Comparison of ENCODE assay signal across 8 cellular contexts in genomic region chr4:2536193-2537010, GRCh38. TPM values are rescaled to one million over a fixed set of nuclear protein-coding genes. Genes with fewer than 3 reads are reported as not detected.
A peak's percentile ranks its signal among the peaks of the same experiment; 100 is the strongest.
DNase-seq lines count a peak whose midpoint lies in the region; ATAC-seq and TF ChIP-seq lines count a peak whose summit lies in the region.

Gene FAM193A (plus strand): TSS chr4:2536647. CDS start chr4:2536916, 269 bp downstream.

- H3K4me3 ChIP-seq in Jurkat, Clone E6-1 (ENCODE audit: low read length): peak within 1 kb of the TSS; percentile 88
- peak within 1 kb of the TSS; percentile 82 for H3K4me3 ChIP-seq in PC-3 (ENCODE audit: low read length)
- H3K4me3 ChIP-seq in mucosa of descending colon: peak within 1 kb of the TSS; percentile 72

- no peaks in the 10 kb centered on the region for H3F3A ChIP-seq in PC-3 (ENCODE audit: low read length, unreplicated experiment)

- H3K9ac ChIP-seq in PC-3 (ENCODE audit: low read length): peak within 1 kb of the TSS; percentile 94

- H4K20me1 ChIP-seq in PC-3 (ENCODE audit: low read length): peaks cover 7% of the 10 kb centered on the region

- no peaks in the 10 kb centered on the region for H3K9me2 ChIP-seq in PC-3 (replicated peaks; ENCODE audit: low read length)

- intact Hi-C loops in PC-3 (cut with micrococcal nuclease) (loop anchor here (5.0 kb wide), 1 partner anchor 69 kb away; the partner anchor contains the start of gene RNF4), mucosa of descending colon (cut with DNase I, micrococcal nuclease) (no loop called here)

- H3K36me3 ChIP-seq in PC-3 (ENCODE audit: low read depth, low read length) (no peaks in the 10 kb centered on the region), mucosa of descending colon (ENCODE audit: low read depth) (no peaks in the 10 kb centered on the region)

- peak; percentile 89 for ATAC-seq in GM21717 (IDR thresholded peaks at IDR 0.05; ENCODE audit: unreplicated experiment)
- peak; percentile 93 for ATAC-seq in PC-3
- peak; percentile 95 for ATAC-seq in mucosa of descending colon

- H3K4me1 ChIP-seq in PC-3 (ENCODE audit: insufficient read depth, low read length) (peaks cover 7% of the 10 kb centered on the region; the same call in 1 of the 2 replicates), mucosa of descending colon (ENCODE audit: low read depth) (peaks cover 16% of the 10 kb centered on the region)

- peak; percentile 47 for DNase-seq in DMS153 treated with DMSO at 0.1 percent for 48 hours (lab: John Stamatoyannopoulos, UW; ENCODE audit: unreplicated experiment)
- DNase-seq in Jurkat, Clone E6-1 (ENCODE audit: low read depth, low spot score): peak; percentile 98
- DNase-seq in PC-3: peak; percentile 97
- peak; percentile 99 for DNase-seq in activated T-cell treated with anti-CD3 and anti-CD28 coated beads for 48 hours (ENCODE audit: low read depth)
- DNase-seq in epithelial cell of prostate (ENCODE audit: low read depth, low spot score): peak; percentile 98
- peak; percentile 96 to 100 (median 99) for DNase-seq in mucosa of descending colon
- DNase-seq in stimulated activated CD8-positive, alpha-beta memory T cell treated with anti-CD3 and anti-CD28 coated beads, Interleukin-4, amount 100 ng/mL, for 1 hour (ENCODE audit: low read depth in 2 of 2, low spot score in 1 of 2): peak; percentile 90 to 98

- H3K9me3 ChIP-seq in PC-3 (ENCODE audit: low read length) (no peaks in the 10 kb centered on the region), mucosa of descending colon (no peaks in the 10 kb centered on the region)

- TF ChIP-seq CTCF in PC-3 (conservative IDR thresholded peaks at IDR 0.05; ENCODE audit: low read depth, low read length): no peak
- no peak for TF ChIP-seq CTCF in mucosa of descending colon (IDR thresholded peaks at IDR 0.05)

- POLR2A ChIA-PET in PC-3 (lab: Charles Lee; ENCODE audit: unreplicated experiment): interaction anchor here (0.6 kb wide), 3 partner anchors 150 to 530 kb away, joined by 3 to 6 read pairs (median 4); no protein-coding TSS in a partner anchor

- peaks cover 51% of the 10 kb centered on the region for H3K79me2 ChIP-seq in PC-3 (ENCODE audit: low read length)

- peak within 1 kb of the TSS; percentile 76 for H2AFZ ChIP-seq in PC-3 (ENCODE audit: low read length)

- BruUV-seq in PC-3 (replicated peaks; lab: Mats Ljungman, UMichigan): no TSS peak

- CTCF ChIA-PET in PC-3 (lab: Charles Lee): no interaction called here

- peak within 1 kb of the TSS; percentile 96 for H3K4me2 ChIP-seq in PC-3 (ENCODE audit: low read length)

- no peaks in the 10 kb centered on the region for H3K27me3 ChIP-seq in PC-3 (ENCODE audit: low read length)

- peak within 1 kb of the TSS; percentile 70 for H3K27ac ChIP-seq in PC-3 (ENCODE audit: low read length)
- H3K27ac ChIP-seq in epithelial cell of prostate: peak within 1 kb of the TSS; percentile 83

RNA-seq across cellular contexts. Expression of gene FAM193A, which starts in this region (rescaled TPM):
- polyA plus RNA-seq in Jurkat, Clone E6-1 (2012; ENCODE audit: insufficient read depth, insufficient read length): 14.5 TPM
- 13.6 and 21.5 TPM in 2 replicates for total RNA-seq in PC-3 (2014; rRNA removed)
- 10 to 100 TPM; 26.7 to 35.2 (median 28.6) TPM for total RNA-seq in mucosa of descending colon

Comparison
In these comparisons a context has a peak if more than half of its experiments do, and no peak if none do; other contexts are left out.
1. Peak in every context shown above with its lines: DNase-seq, ATAC-seq, H3K4me3 ChIP-seq and H3K27ac ChIP-seq.
2. DNase-seq: peak in every context shown above with its lines; median percentile 99 in activated T-cell treated with anti-CD3 and anti-CD28 coated beads for 48 hours; 99 in mucosa of descending colon; 98 in Jurkat, Clone E6-1; 98 in epithelial cell of prostate; 97 in PC-3; 94 in stimulated activated CD8-positive, alpha-beta memory T cell treated with anti-CD3 and anti-CD28 coated beads, Interleukin-4, amount 100 ng/mL, for 1 hour; 47 in DMS153 treated with DMSO at 0.1 percent for 48 hours.